Comparison of ENCODE assay signal across 8 cellular contexts in the genomic region with DNA sequence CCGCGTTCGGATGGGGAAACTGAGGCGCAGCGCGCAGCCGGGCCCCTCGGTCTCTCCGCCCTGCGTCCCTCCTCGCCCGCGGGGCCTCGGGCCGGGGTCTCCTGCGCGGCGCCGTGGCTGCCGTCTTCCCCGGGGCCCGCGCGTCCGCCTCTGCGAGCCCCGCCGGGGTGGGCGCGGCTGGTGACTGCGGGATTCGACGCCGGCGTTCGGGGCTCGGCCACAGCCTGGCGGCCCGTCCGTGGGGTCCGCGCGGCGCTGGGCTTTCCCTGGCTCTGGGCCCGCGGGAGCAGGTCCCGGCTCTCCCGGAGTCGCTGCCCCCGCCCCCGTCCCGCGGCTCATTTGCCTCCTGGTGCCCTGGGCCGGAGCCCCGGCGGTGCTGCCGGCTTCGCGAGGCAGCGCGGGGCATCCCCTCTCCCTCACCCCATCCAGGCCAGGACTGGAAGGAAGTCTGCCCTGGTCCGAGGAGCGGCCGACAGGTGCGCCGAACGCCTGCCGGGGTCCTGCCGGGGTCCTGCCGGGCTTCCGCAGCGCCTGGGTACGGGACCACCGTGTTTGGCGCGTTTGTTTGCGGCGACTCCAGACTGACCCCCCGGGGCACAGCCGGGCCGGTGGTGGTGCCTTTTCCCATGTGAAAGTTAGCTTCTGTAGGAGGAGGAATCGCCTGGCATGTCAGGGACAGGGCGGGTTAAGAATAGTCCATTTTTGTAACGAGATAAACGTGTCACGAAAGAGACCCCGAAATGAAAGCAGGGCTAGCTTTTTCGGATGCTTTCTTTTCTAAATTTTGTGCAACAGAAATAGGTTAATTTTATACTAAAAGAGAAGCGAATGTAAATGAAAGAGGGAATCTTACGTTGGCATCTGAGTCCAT. TPM values are rescaled to one million over a fixed set of nuclear protein-coding genes. Genes with fewer than 3 reads are reported as not detected.
DNase-seq lines count a peak whose midpoint lies in the region; ATAC-seq lines count a peak whose summit lies in the region.

No MANE protein-coding gene starts in this region.

- intact Hi-C loops in right cardiac atrium (cut with DNase I) = no loop called here

- peak in 1 of 2 donors; percentile 3 for ATAC-seq in CD4-positive, CD25-positive, alpha-beta regulatory T cell (ENCODE audit: low read depth in 2 of 2)
- ATAC-seq in activated T-cell treated with anti-CD3 and anti-CD28 coated beads, Interleukin-2, amount 50 U/mL, for 4 hours = peak; percentile 39 to 53
- no peak for ATAC-seq in right cardiac atrium

- H3K9ac ChIP-seq in skeletal muscle satellite cell (ENCODE audit: low read depth, low read length) = peak overlapping the region; percentile 98

- whole genome bisulfite sequencing in right cardiac atrium = 3% methylated on average over 90 of the region's 90 CpGs

- DNase-seq in CD4-positive, CD25-positive, alpha-beta regulatory T cell = no peak
- no peak for DNase-seq in HAP-1 (ENCODE audit: low spot score in 2 of 2)
- DNase-seq in activated T-cell treated with anti-CD3 and anti-CD28 coated beads, Interleukin-2, amount 50 U/mL, for 4 hours = no peak
- peak in 2 of 3 donors; percentile 48 to 68 for DNase-seq in right cardiac atrium
- no peak for DNase-seq in NCI-H146 (lab: John Stamatoyannopoulos, UW)
- no peak for DNase-seq in DMS153 treated with DMSO at 0.1 percent for 48 hours (lab: John Stamatoyannopoulos, UW; ENCODE audit: unreplicated experiment)
- no peak for DNase-seq in GOT3 (lab: John Stamatoyannopoulos, UW)

- no peaks in the 10 kb centered on the region for H3K36me3 Mint-ChIP-seq in CD4-positive, CD25-positive, alpha-beta regulatory T cell
- H3K36me3 Mint-ChIP-seq in activated T-cell treated with anti-CD3 and anti-CD28 coated beads, Interleukin-2, amount 50 U/mL, for 4 hours (ENCODE audit: insufficient read depth) = peaks cover 2% of the 10 kb centered on the region

- H3K4me1 Mint-ChIP-seq in CD4-positive, CD25-positive, alpha-beta regulatory T cell = peaks cover 0 to 36% (median 3%) of the 10 kb centered on the region in 4 donors
- peaks cover 24% of the 10 kb centered on the region for H3K4me1 Mint-ChIP-seq in activated T-cell treated with anti-CD3 and anti-CD28 coated beads, Interleukin-2, amount 50 U/mL, for 4 hours (ENCODE audit: low read depth)

- no peaks in the 10 kb centered on the region for H3K9me3 ChIP-seq in CD4-positive, CD25-positive, alpha-beta regulatory T cell (ENCODE audit: control insufficient read depth in 2 of 2, low read length in 2 of 2)
- H3K9me3 ChIP-seq in HAP-1 (no peaks in the 10 kb centered on the region), right cardiac atrium (ENCODE audit: control insufficient read depth, low read length) (no peaks in the 10 kb centered on the region), skeletal muscle satellite cell (replicated peaks; ENCODE audit: low read length) (no peaks in the 10 kb centered on the region)

- no peaks in the 10 kb centered on the region for H3K27me3 ChIP-seq in CD4-positive, CD25-positive, alpha-beta regulatory T cell (ENCODE audit: control insufficient read depth, insufficient read depth, low read length)
- no peaks in the 10 kb centered on the region for H3K27me3 ChIP-seq in HAP-1 (ENCODE audit: low read depth)
- H3K27me3 ChIP-seq in right cardiac atrium (ENCODE audit: control insufficient read depth, insufficient read depth) = no peaks in the 10 kb centered on the region
- no peaks in the 10 kb centered on the region for H3K27me3 ChIP-seq in skeletal muscle satellite cell (ENCODE audit: control insufficient read depth, insufficient read depth, low read length)

- H3K4me2 ChIP-seq in skeletal muscle satellite cell (ENCODE audit: low read length) = peak overlapping the region; percentile 99

- H3K4me1 ChIP-seq in CD4-positive, CD25-positive, alpha-beta regulatory T cell (ENCODE audit: control insufficient read depth, insufficient read depth, low read length, poor library complexity, severe bottlenecking) = peaks cover 24% of the 10 kb centered on the region
- H3K4me1 ChIP-seq in HAP-1 (no peaks in the 10 kb centered on the region), right cardiac atrium (ENCODE audit: control insufficient read depth, insufficient read depth, low read length) (peaks cover 5% of the 10 kb centered on the region), skeletal muscle satellite cell (ENCODE audit: control insufficient read depth, insufficient read depth, low read length) (peaks cover 19% of the 10 kb centered on the region)

- in situ Hi-C loops in HAP-1 (cut with MboI; ENCODE audit: low sequenced_read_pairs) = no loop called here

- H3K27ac Mint-ChIP-seq in CD4-positive, CD25-positive, alpha-beta regulatory T cell = peak overlapping the region; percentile 38 to 83 (median 71)

- peak overlapping the region; percentile 49 for H3K27ac ChIP-seq in CD4-positive, CD25-positive, alpha-beta regulatory T cell (ENCODE audit: insufficient read depth, low read length, poor library complexity, severe bottlenecking)
- no peak overlapping the region for H3K27ac ChIP-seq in right cardiac atrium (ENCODE audit: low read length)

- peaks cover 17% of the 10 kb centered on the region for H3K36me3 ChIP-seq in CD4-positive, CD25-positive, alpha-beta regulatory T cell (ENCODE audit: control insufficient read depth, insufficient read depth, low read length)
- H3K36me3 ChIP-seq in HAP-1 (replicated peaks) (peaks cover 14% of the 10 kb centered on the region; the same call in 1 of the 2 replicates), skeletal muscle satellite cell (ENCODE audit: insufficient read depth, low read length) (peaks cover 19% of the 10 kb centered on the region)

- peaks cover 16% of the 10 kb centered on the region for H3K27me3 Mint-ChIP-seq in CD4-positive, CD25-positive, alpha-beta regulatory T cell
- H3K27me3 Mint-ChIP-seq in activated T-cell treated with anti-CD3 and anti-CD28 coated beads, Interleukin-2, amount 50 U/mL, for 4 hours (ENCODE audit: low read depth) = no peaks in the 10 kb centered on the region

- peak overlapping the region; percentile 86 to 93 (median 86) for H3K4me3 Mint-ChIP-seq in CD4-positive, CD25-positive, alpha-beta regulatory T cell
- H3K4me3 Mint-ChIP-seq in activated T-cell treated with anti-CD3 and anti-CD28 coated beads, Interleukin-2, amount 50 U/mL, for 4 hours = peak overlapping the region; percentile 79

- H3K4me3 ChIP-seq in CD4-positive, CD25-positive, alpha-beta regulatory T cell (ENCODE audit: low read depth, low read length) = peak overlapping the region; percentile 67
- H3K4me3 ChIP-seq in HAP-1 (peak overlapping the region; percentile 53), right cardiac atrium (ENCODE audit: low read length) (peak overlapping the region; percentile 97), skeletal muscle satellite cell (ENCODE audit: low read length) (peak overlapping the region; percentile 94)

- H3K9me3 Mint-ChIP-seq in CD4-positive, CD25-positive, alpha-beta regulatory T cell = no peaks in the 10 kb centered on the region
- H3K9me3 Mint-ChIP-seq in activated T-cell treated with anti-CD3 and anti-CD28 coated beads, Interleukin-2, amount 50 U/mL, for 4 hours = no peaks in the 10 kb centered on the region

RNA-seq across cellular contexts. Expression of a gene that starts 0.7 kb away (rescaled TPM):
- 25.5 TPM for total RNA-seq in CD4-positive, CD25-positive, alpha-beta regulatory T cell
- polyA plus RNA-seq in CD4-positive, CD25-positive, alpha-beta regulatory T cell = 10 to 100 TPM; 37.6 to 43.5 (median 39.8) TPM
- 10 to 100 TPM; 35.7 to 42.4 (median 42.1) TPM for total RNA-seq in activated T-cell treated with anti-CD3 and anti-CD28 coated beads, Interleukin-2, amount 50 U/mL, for 4 hours
- 10 to 100 TPM; 18.4 to 22.5 (median 19.7) TPM for total RNA-seq in right cardiac atrium
- polyA plus RNA-seq in right cardiac atrium = 24.6 TPM
- total RNA-seq in skeletal muscle satellite cell (2012; rRNA removed) = 17.0 and 18.1 TPM in 2 replicates

RNA-seq across cellular contexts. Expression of a gene that starts 42.6 kb away (rescaled TPM):
- 6.8 TPM for total RNA-seq in CD4-positive, CD25-positive, alpha-beta regulatory T cell
- 1 to 10 TPM; 1.5 to 3.8 (median 1.7) TPM for polyA plus RNA-seq in CD4-positive, CD25-positive, alpha-beta regulatory T cell
- 1 to 10 TPM; 4.7 to 9.2 (median 7.4) TPM for total RNA-seq in activated T-cell treated with anti-CD3 and anti-CD28 coated beads, Interleukin-2, amount 50 U/mL, for 4 hours
- total RNA-seq in right cardiac atrium = 10 to 100 TPM; 20.5 to 39.5 (median 33.8) TPM
- polyA plus RNA-seq in right cardiac atrium = 31.8 TPM
- total RNA-seq in skeletal muscle satellite cell (2012; rRNA removed) = 25.8 and 35.5 TPM in 2 replicates

Comparison
In these comparisons a context has a peak if more than half of its experiments do, and no peak if none do; other contexts are left out.
1. ATAC-seq: peak in activated T-cell treated with anti-CD3 and anti-CD28 coated beads, Interleukin-2, amount 50 U/mL, for 4 hours (2 of 2); none in right cardiac atrium (0 of 2).
2. DNase-seq: peak in right cardiac atrium (2 of 3); none in CD4-positive, CD25-positive, alpha-beta regulatory T cell (0 of 3), HAP-1 (0 of 2), activated T-cell treated with anti-CD3 and anti-CD28 coated beads, Interleukin-2, amount 50 U/mL, for 4 hours (single experiment), NCI-H146 (single experiment), DMS153 treated with DMSO at 0.1 percent for 48 hours (single experiment) and GOT3 (single experiment).
3. Peak in every context shown above with its lines, with median percentiles within 50 percentile points of each other: H3K4me3 ChIP-seq.